In genomic region chr7:157495594-157495993, GRCh38 we compare ENCODE assay signal across 11 cellular contexts.
A peak's percentile ranks its signal among the peaks of the same experiment; 100 is the strongest.
DNase-seq lines count a peak whose midpoint lies in the region; ATAC-seq lines count a peak whose summit lies in the region.
"Had no signal": no experiment of that assay in that cellular context is flagged by ENCODE, and none has a peak within 500 bp of the region (broad histone marks: within the 10 kb centered on the region; RNA-seq: fewer than 3 reads in every experiment).

No MANE protein-coding gene starts in this region.

- peak; percentile 38 for DNase-seq in activated CD4-positive, alpha-beta T cell treated with anti-CD3 and anti-CD28 coated beads for 36 hours
- DNase-seq in activated CD4-positive, alpha-beta T cell treated with anti-CD3 and anti-CD28 coated beads for 4 hours: no peak
- DNase-seq in stimulated activated CD4-positive, alpha-beta T cell treated with anti-CD3 and anti-CD28 coated beads, Interleukin-4, amount 100 ng/mL, for 24 hours: peak; percentile 25
- DNase-seq in GM03348 (ENCODE audit: low spot score): no peak
- no peak for DNase-seq in ACHN
- DNase-seq: heart right ventricle, transverse colon, WERI-Rb-1 had no signal

- no peaks in the 10 kb centered on the region for H3K36me3 Mint-ChIP-seq in activated CD4-positive, alpha-beta T cell treated with anti-CD3 and anti-CD28 coated beads for 36 hours (ENCODE audit: low read depth)

- intact Hi-C loops in activated CD4-positive, alpha-beta T cell treated with anti-CD3 and anti-CD28 coated beads for 36 hours (cut with DNase I, micrococcal nuclease): loop anchor here (2.0 to 10.0 kb wide), 4 partner anchors 83 to 1531 kb away; no protein-coding TSS in a partner anchor

- in situ Hi-C loops in ACHN (cut with HindIII; ENCODE audit: low pct_ligation_motif_present, low pct_unique_long_range_greater_than_20kb, low sequenced_read_pairs): loop anchor here (10.0 kb wide), 1 partner anchor 59 kb away; no protein-coding TSS in a partner anchor

- H3K9me3 Mint-ChIP-seq in activated CD4-positive, alpha-beta T cell treated with anti-CD3 and anti-CD28 coated beads for 36 hours (ENCODE audit: low read depth): peaks cover 11% of the 10 kb centered on the region

- CTCF ChIA-PET in activated CD4-positive, alpha-beta T cell treated with anti-CD3 and anti-CD28 coated beads for 36 hours (lab: Charles Lee): interaction anchor here (0.6 kb wide), 1 partner anchor 15 kb away, joined by 4 read pairs; no protein-coding TSS in a partner anchor

- POLR2A ChIA-PET in activated CD4-positive, alpha-beta T cell treated with anti-CD3 and anti-CD28 coated beads for 36 hours (lab: Charles Lee): no interaction called here

- peaks cover 9% of the 10 kb centered on the region for H3K27me3 Mint-ChIP-seq in activated CD4-positive, alpha-beta T cell treated with anti-CD3 and anti-CD28 coated beads for 36 hours

- peak; percentile 45 for ATAC-seq in activated CD4-positive, alpha-beta T cell treated with anti-CD3 and anti-CD28 coated beads for 36 hours
- peak; percentile 72 for ATAC-seq in GM21447 (IDR thresholded peaks at IDR 0.05; ENCODE audit: unreplicated experiment)
- peak; percentile 47 for ATAC-seq in HG03521 (IDR thresholded peaks at IDR 0.05; ENCODE audit: unreplicated experiment)
- ATAC-seq in HG03135 (IDR thresholded peaks at IDR 0.05; ENCODE audit: unreplicated experiment): no peak
- ATAC-seq: heart right ventricle had no signal

- no peak overlapping the region for H3K27ac Mint-ChIP-seq in activated CD4-positive, alpha-beta T cell treated with anti-CD3 and anti-CD28 coated beads for 36 hours

- H3K4me3 Mint-ChIP-seq in activated CD4-positive, alpha-beta T cell treated with anti-CD3 and anti-CD28 coated beads for 36 hours: no peak overlapping the region

- peaks cover 35% of the 10 kb centered on the region for H3K4me1 Mint-ChIP-seq in activated CD4-positive, alpha-beta T cell treated with anti-CD3 and anti-CD28 coated beads for 36 hours

Comparison
In these comparisons a context has a peak if more than half of its experiments do, and no peak if none do; other contexts are left out.
1. DNase-seq: peak in activated CD4-positive, alpha-beta T cell treated with anti-CD3 and anti-CD28 coated beads for 36 hours (single experiment) and stimulated activated CD4-positive, alpha-beta T cell treated with anti-CD3 and anti-CD28 coated beads, Interleukin-4, amount 100 ng/mL, for 24 hours (single experiment); none in activated CD4-positive, alpha-beta T cell treated with anti-CD3 and anti-CD28 coated beads for 4 hours (0 of 2), GM03348 (single experiment) and ACHN (single experiment).